ENCODE assay signal across 8 cellular contexts in the genomic region with DNA sequence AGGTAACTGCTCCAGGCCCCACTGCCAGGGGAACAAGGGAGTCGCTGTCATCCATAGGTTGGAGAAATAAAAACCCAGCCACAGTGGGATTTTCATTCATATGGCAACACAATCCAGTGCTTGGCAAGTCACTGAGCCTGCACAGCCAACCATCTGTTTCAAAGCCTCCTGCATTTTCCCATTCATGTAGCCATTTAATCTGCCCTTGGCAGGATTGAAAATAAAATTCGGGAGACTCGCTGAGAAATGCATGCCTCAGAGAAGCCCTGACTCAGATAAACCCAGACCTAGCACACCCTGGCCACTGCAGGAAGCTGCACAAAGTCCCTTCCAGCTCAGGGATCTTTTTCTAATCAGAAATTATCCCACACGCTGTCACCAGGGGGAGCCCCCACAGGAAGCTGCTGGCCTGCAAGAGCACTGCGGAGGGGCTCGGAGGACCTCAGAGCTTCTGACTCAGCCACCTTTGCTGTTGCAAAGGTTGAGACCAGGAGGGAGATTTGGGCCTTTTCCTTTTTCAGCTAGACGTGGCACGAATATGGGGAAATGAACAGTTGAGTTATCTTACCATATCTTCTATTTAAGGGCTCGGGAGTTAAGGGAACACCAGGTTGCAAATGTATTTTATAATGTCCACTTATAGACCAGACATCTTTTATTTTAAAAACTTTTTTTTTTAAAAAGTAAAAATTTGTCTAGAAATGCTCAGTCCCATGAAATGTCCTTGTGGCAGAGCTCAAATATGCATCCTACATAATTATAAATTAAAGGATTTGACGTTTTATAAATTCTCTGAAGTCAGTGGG.
DNase-seq lines count a peak whose midpoint lies in the region; ATAC-seq and TF ChIP-seq lines count a peak whose summit lies in the region.

No MANE protein-coding gene starts in this region.

- H3K27ac Mint-ChIP-seq in chondrocyte (ENCODE audit: unreplicated experiment) = no peak overlapping the region

- intact Hi-C loops in lower leg skin (cut with DNase I; ENCODE audit: low total_unique reads) = no loop called here

- no peak overlapping the region for H3K4me3 ChIP-seq in lower leg skin (ENCODE audit: low read depth, poor library complexity, severe bottlenecking)

- no peaks in the 10 kb centered on the region for H3K9me3 Mint-ChIP-seq in chondrocyte (ENCODE audit: low read depth)

- peaks cover 2% of the 10 kb centered on the region for H3K36me3 Mint-ChIP-seq in chondrocyte (ENCODE audit: low read depth)

- 23 to 26% methylated on average over 10 of the region's 10 CpGs for WGBS in lower leg skin, 2 donors

- peaks cover 4% of the 10 kb centered on the region for H3K27me3 Mint-ChIP-seq in chondrocyte (ENCODE audit: low read depth)

- ATAC-seq in GM18519 (IDR thresholded peaks at IDR 0.05; ENCODE audit: low FRiP score, unreplicated experiment) (peak; percentile 95), HG03025 (IDR thresholded peaks at IDR 0.05; ENCODE audit: low FRiP score, unreplicated experiment) (peak; percentile 85)

- DNase-seq in AG09319 (ENCODE audit: extremely low read depth, low read depth) (peak; percentile 38), NCI-H2171 (lab: John Stamatoyannopoulos, UW) (peak; percentile 86), chondrocyte (ENCODE audit: low spot score) (no peak), lower leg skin (ENCODE audit: low spot score in 2 of 2) (peak; percentile 34 to 90)
- peak; percentile 52 for DNase-seq in activated CD4-positive, CD25-positive, alpha-beta regulatory T cell treated with anti-CD3 and anti-CD28 coated beads, Interleukin-2, amount 50 U/mL, for 72 hours
- DNase-seq in stimulated activated CD8-positive, alpha-beta memory T cell treated with anti-CD3 and anti-CD28 coated beads, Interleukin-12 subunit alpha, Interleukin-12 subunit beta, amount 100 ng/mL, for 1 hour (ENCODE audit: low read depth) = peak; percentile 38

- H3K4me3 Mint-ChIP-seq in chondrocyte (ENCODE audit: unreplicated experiment) = peak overlapping the region; percentile 56

- peaks cover 3% of the 10 kb centered on the region for H3K4me1 Mint-ChIP-seq in chondrocyte (ENCODE audit: low read depth)

- TF ChIP-seq POLR2A in lower leg skin (IDR thresholded peaks at IDR 0.05) = no peak

- TF ChIP-seq CTCF in AG09319 (IDR thresholded peaks at IDR 0.05; ENCODE audit: low read depth, low read length) = peak; percentile 86
- peak; percentile 94 for TF ChIP-seq CTCF in chondrocyte (IDR thresholded peaks at IDR 0.05)
- TF ChIP-seq CTCF in lower leg skin (IDR thresholded peaks at IDR 0.05) = no peak

Comparison
In these comparisons a context has a peak if more than half of its experiments do, and no peak if none do; other contexts are left out.
1. CTCF ChIP-seq: peak in AG09319 (single experiment) and chondrocyte (single experiment); none in lower leg skin (0 of 3).